Comparison of ENCODE assay signal across 8 cellular contexts in genomic region chr16:22297871-22298733, GRCh38. TPM values are rescaled to one million over a fixed set of nuclear protein-coding genes. Genes with fewer than 3 reads are reported as not detected.
A peak's percentile ranks its signal among the peaks of the same experiment; 100 is the strongest.
DNase-seq lines count a peak whose midpoint lies in the region; TF ChIP-seq lines count a peak whose summit lies in the region.

No MANE protein-coding gene starts in this region.

- peak overlapping the region; percentile 95 for H3K14ac ChIP-seq in neuronal stem cell (ENCODE audit: low read length)

- H2BK5ac ChIP-seq in neuronal stem cell (ENCODE audit: low read length): peak overlapping the region; percentile 45

- H3K9ac ChIP-seq in Loucy (ENCODE audit: low read depth, low read length, poor library complexity, severe bottlenecking) (peak overlapping the region; percentile 89), neuronal stem cell (ENCODE audit: low read depth, low read length, poor library complexity) (peak overlapping the region; percentile 95)

- no peak overlapping the region for H2BK120ac ChIP-seq in neuronal stem cell (ENCODE audit: low read depth, low read length)

- H3K36me3 ChIP-seq in Loucy (ENCODE audit: insufficient read depth, low read length): peaks cover 2% of the 10 kb centered on the region; the same call in 1 of the 2 replicates
- H3K36me3 ChIP-seq in neuronal stem cell (replicated peaks in 1 of 2; ENCODE audit: control insufficient read depth in 2 of 2, insufficient read depth in 2 of 2, low read length in 2 of 2): peaks cover 5 to 16% of the 10 kb centered on the region in 2 donors

- no peak overlapping the region for H4K91ac ChIP-seq in neuronal stem cell (ENCODE audit: low read depth, low read length, poor library complexity)

- peaks cover 4% of the 10 kb centered on the region for H3K27me3 ChIP-seq in Loucy (ENCODE audit: insufficient read depth, low read length, poor library complexity, severe bottlenecking)
- H3K27me3 ChIP-seq in neuronal stem cell (ENCODE audit: control insufficient read depth in 3 of 3, insufficient read depth in 3 of 3, low read depth in 1 of 3, low read length in 3 of 3): no peaks in the 10 kb centered on the region

- no peak overlapping the region for H3K4ac ChIP-seq in neuronal stem cell (ENCODE audit: low read length)

- H3K27ac ChIP-seq in neuronal stem cell (replicated peaks; ENCODE audit: low read length): peak overlapping the region; percentile 85

- no peak for TF ChIP-seq CTCF in Loucy (conservative IDR thresholded peaks at IDR 0.05; ENCODE audit: low read length)

- H3K79me2 ChIP-seq in Loucy (ENCODE audit: insufficient read depth, low read length): peaks cover 47% of the 10 kb centered on the region

- peak overlapping the region; percentile 94 for H3K18ac ChIP-seq in neuronal stem cell (ENCODE audit: low read length)

- WGBS in neuronal stem cell (ENCODE audit: extremely low coverage in 2 of 2, insufficient read length in 2 of 2, insufficient replicate concordance in 1 of 2), 2 donors: no CpG with 5 or more reads among the region's 39 CpGs

- H3K4me3 ChIP-seq in Loucy (ENCODE audit: low read length, poor library complexity, severe bottlenecking) (peak overlapping the region; percentile 86), neuronal stem cell (ENCODE audit: low read length in 2 of 2) (peak overlapping the region; percentile 63 to 94)

- no peak overlapping the region for H4K8ac ChIP-seq in neuronal stem cell (ENCODE audit: low read depth, low read length)

- H2BK12ac ChIP-seq in neuronal stem cell (ENCODE audit: low read length): no peak overlapping the region

- H2AFZ ChIP-seq in Loucy (ENCODE audit: low read length) (peak overlapping the region; percentile 61; the same call in 1 of the 2 replicates), neuronal stem cell (ENCODE audit: low read length) (peak overlapping the region; percentile 92)

- H3K4me2 ChIP-seq in Loucy (ENCODE audit: low read depth, low read length, poor library complexity, severe bottlenecking): peak overlapping the region; percentile 72
- H3K4me2 ChIP-seq in neuronal stem cell (ENCODE audit: insufficient read depth, low read length, poor library complexity, severe bottlenecking): peak overlapping the region; percentile 69

- DNase-seq in DMS153 (lab: John Stamatoyannopoulos, UW): peak; percentile 91
- DNase-seq in H4 (ENCODE audit: low spot score): peak; percentile 93
- peak; percentile 81 for DNase-seq in SHP77 treated with DMSO at 0.1 percent for 48 hours (lab: John Stamatoyannopoulos, UW)
- DNase-seq in activated naive CD4-positive, alpha-beta T cell (lab: John Stamatoyannopoulos, UW): peak; percentile 42 to 60 (median 60)
- DNase-seq in foreskin melanocyte: peak; percentile 86
- peak; percentile 87 for DNase-seq in neuronal stem cell (ENCODE audit: low spot score)
- peak; percentile 84 for DNase-seq in stromal cell of bone marrow (ENCODE audit: low read depth)

- peaks cover 25% of the 10 kb centered on the region for H3K4me1 ChIP-seq in Loucy (ENCODE audit: insufficient read depth, low read length, poor library complexity, severe bottlenecking)
- H3K4me1 ChIP-seq in neuronal stem cell (ENCODE audit: control insufficient read depth in 2 of 2, insufficient read depth in 1 of 2, low read depth in 1 of 2, low read length in 2 of 2): no peaks in the 10 kb centered on the region

- H3K23ac ChIP-seq in neuronal stem cell (ENCODE audit: low read depth, low read length, poor library complexity): no peak overlapping the region

- H2BK15ac ChIP-seq in neuronal stem cell (ENCODE audit: low read length): no peak overlapping the region

- H4K20me1 ChIP-seq in Loucy (ENCODE audit: insufficient read depth, low read length, poor library complexity, severe bottlenecking): peaks cover 33% of the 10 kb centered on the region

- 0 out of 2 replicates have a peak, but pooled peaks cover 5% of the 10 kb centered on the region for H3F3A ChIP-seq in Loucy (ENCODE audit: low read depth)

- H2AK5ac ChIP-seq in neuronal stem cell (ENCODE audit: low read depth, low read length): peak overlapping the region; percentile 11

- H3K79me1 ChIP-seq in neuronal stem cell (ENCODE audit: low read depth, low read length): peaks cover 10% of the 10 kb centered on the region

- H3K9me3 ChIP-seq in Loucy (ENCODE audit: insufficient read depth, low read depth, low read length) (no peaks in the 10 kb centered on the region), neuronal stem cell (replicated peaks in 1 of 2; ENCODE audit: control insufficient read depth in 2 of 2, insufficient read depth in 1 of 2, low read depth in 1 of 2, low read length in 2 of 2) (no peaks in the 10 kb centered on the region)

- no peaks in the 10 kb centered on the region for H3K9me2 ChIP-seq in Loucy (replicated peaks; ENCODE audit: low read depth, low read length)

RNA-seq across cellular contexts. Expression of gene POLR3E, which starts 0.9 kb away (rescaled TPM):
- 23.2 and 29.2 TPM in 2 replicates for total RNA-seq in H4 (2014; rRNA removed; shearing (Covaris generic))
- polyA plus RNA-seq in neuronal stem cell (2013, experiment 1 of 2): 36.5 TPM
- 36.0 TPM for polyA plus RNA-seq in neuronal stem cell (2013, experiment 2 of 2)

Comparison
In these comparisons a context has a peak if more than half of its experiments do, and no peak if none do; other contexts are left out.
1. Peak in every context shown above with its lines: DNase-seq, H3K4me3 ChIP-seq and H3K27ac ChIP-seq.